ENCODE assay signal across 31 cellular contexts in genomic region chr9:135410831-135411473, GRCh38.
DNase-seq lines count a peak whose midpoint lies in the region; ATAC-seq and TF ChIP-seq lines count a peak whose summit lies in the region.
"Had no signal": no experiment of that assay in that cellular context is flagged by ENCODE, and none has a peak within 500 bp of the region (broad histone marks: within the 10 kb centered on the region; RNA-seq: fewer than 3 reads in every experiment).

No MANE protein-coding gene starts in this region.

- ATAC-seq in upper lobe of left lung (ENCODE audit: low FRiP score in 2 of 2) = no peak
- ATAC-seq in HG03571 (IDR thresholded peaks at IDR 0.05; ENCODE audit: unreplicated experiment) = no peak
- ATAC-seq: A549; body of pancreas; gastrocnemius medialis; mucosa of descending colon; natural killer cell; stimulated activated effector memory CD8-positive, alpha-beta T cell treated with anti-CD3 and anti-CD28 coated beads, Interleukin-12 subunit alpha, Interleukin-12 subunit beta, amount 100 ng/mL, for 72 hours; upper lobe of right lung had no signal

- 75 to 83% methylated on average over 15 to 20 of the region's 20 CpGs for WGBS in upper lobe of left lung, 2 donors

- H3K4me3 Mint-ChIP-seq in activated CD4-positive, alpha-beta memory T cell treated with anti-CD3 and anti-CD28 coated beads for 36 hours = no peak overlapping the region
- H3K4me3 Mint-ChIP-seq: CD4-positive, CD25-positive, alpha-beta regulatory T cell; natural killer cell; stimulated activated effector memory CD8-positive, alpha-beta T cell treated with anti-CD3 and anti-CD28 coated beads, Interleukin-12 subunit alpha, Interleukin-12 subunit beta, amount 100 ng/mL, for 72 hours had no signal

- H2AFZ ChIP-seq in MM.1S (ENCODE audit: low read length) = no peak overlapping the region

- H3K4me2 ChIP-seq in MM.1S (ENCODE audit: low read depth, low read length) = no peak overlapping the region
- H3K4me2 ChIP-seq: A549 had no signal

- POLR2A ChIA-PET in activated CD4-positive, alpha-beta memory T cell treated with anti-CD3 and anti-CD28 coated beads for 36 hours (lab: Charles Lee) = no interaction called here

- no peak overlapping the region for H3K27ac ChIP-seq in MM.1S (ENCODE audit: low read length)
- H3K27ac ChIP-seq in upper lobe of left lung = no peak overlapping the region
- H3K27ac ChIP-seq: A549, body of pancreas, dorsolateral prefrontal cortex, gastrocnemius medialis, RWPE1, upper lobe of right lung had no signal

- H3K9me3 ChIP-seq in MM.1S (replicated peaks; ENCODE audit: insufficient read depth, low read length) = no peaks in the 10 kb centered on the region
- no peaks in the 10 kb centered on the region for H3K9me3 ChIP-seq in upper lobe of left lung
- H3K9me3 ChIP-seq: body of pancreas, gastrocnemius medialis, mucosa of descending colon, upper lobe of right lung had no signal

- TF ChIP-seq EP300 in upper lobe of left lung (IDR thresholded peaks at IDR 0.05) = no peak

- no peaks in the 10 kb centered on the region for H3K79me2 ChIP-seq in MM.1S (ENCODE audit: low read length)

- no peaks in the 10 kb centered on the region for H3K36me3 Mint-ChIP-seq in activated CD4-positive, alpha-beta memory T cell treated with anti-CD3 and anti-CD28 coated beads for 36 hours
- H3K36me3 Mint-ChIP-seq: CD4-positive, CD25-positive, alpha-beta regulatory T cell; natural killer cell; stimulated activated effector memory CD8-positive, alpha-beta T cell treated with anti-CD3 and anti-CD28 coated beads, Interleukin-12 subunit alpha, Interleukin-12 subunit beta, amount 100 ng/mL, for 72 hours had no signal

- TF ChIP-seq CTCF in MM.1S (IDR thresholded peaks at IDR 0.05; ENCODE audit: low read length) (0 out of 2 replicates have a peak, but pooled peaks have one; percentile 6), upper lobe of left lung (IDR thresholded peaks at IDR 0.05) (no peak)

- H3K27me3 ChIP-seq in MM.1S (replicated peaks; ENCODE audit: insufficient read depth, low read length) (peaks cover 83% of the 10 kb centered on the region), upper lobe of left lung (no peaks in the 10 kb centered on the region)
- H3K27me3 ChIP-seq: upper lobe of right lung had no signal

- TF ChIP-seq POLR2A in upper lobe of left lung (IDR thresholded peaks at IDR 0.05) = no peak

- H3K4me3 ChIP-seq in MM.1S (ENCODE audit: low read length) = no peak overlapping the region
- no peak overlapping the region for H3K4me3 ChIP-seq in upper lobe of left lung
- H3K4me3 ChIP-seq: A549, body of pancreas, dorsolateral prefrontal cortex, gastrocnemius medialis, mucosa of descending colon, upper lobe of right lung had no signal

- no peak overlapping the region for H3K27ac Mint-ChIP-seq in activated CD4-positive, alpha-beta memory T cell treated with anti-CD3 and anti-CD28 coated beads for 36 hours
- H3K27ac Mint-ChIP-seq: CD4-positive, CD25-positive, alpha-beta regulatory T cell; natural killer cell; stimulated activated effector memory CD8-positive, alpha-beta T cell treated with anti-CD3 and anti-CD28 coated beads, Interleukin-12 subunit alpha, Interleukin-12 subunit beta, amount 100 ng/mL, for 72 hours had no signal

- H3K4me1 Mint-ChIP-seq in activated CD4-positive, alpha-beta memory T cell treated with anti-CD3 and anti-CD28 coated beads for 36 hours (ENCODE audit: low read depth) = no peaks in the 10 kb centered on the region
- H3K4me1 Mint-ChIP-seq: CD4-positive, CD25-positive, alpha-beta regulatory T cell; natural killer cell; stimulated activated effector memory CD8-positive, alpha-beta T cell treated with anti-CD3 and anti-CD28 coated beads, Interleukin-12 subunit alpha, Interleukin-12 subunit beta, amount 100 ng/mL, for 72 hours had no signal

- no peak overlapping the region for H3K9ac ChIP-seq in MM.1S (ENCODE audit: low read length)

- H3F3A ChIP-seq in MM.1S (ENCODE audit: insufficient read depth, low read length) = no peaks in the 10 kb centered on the region

- intact Hi-C loops in activated CD4-positive, alpha-beta memory T cell treated with anti-CD3 and anti-CD28 coated beads for 36 hours (cut with micrococcal nuclease) = no loop called here

- no peaks in the 10 kb centered on the region for H3K9me2 ChIP-seq in MM.1S (replicated peaks; ENCODE audit: insufficient read depth, low read length)

- peak; percentile 22 for DNase-seq in activated CD4-positive, CD25-positive, alpha-beta regulatory T cell treated with anti-CD3 and anti-CD28 coated beads, Interleukin-2, amount 50 U/mL, for 72 hours
- DNase-seq in activated CD4-positive, CD25-positive, alpha-beta regulatory T cell (lab: John Stamatoyannopoulos, UW) = no peak
- no peak for DNase-seq in MM.1S
- peak; percentile 47 for DNase-seq in iPS-NIHi7 (ENCODE audit: extremely low spot score)
- peak; percentile 4 to 48 for DNase-seq in upper lobe of left lung
- no peak for DNase-seq in activated T-cell treated with anti-CD3 and anti-CD28 coated beads, Interleukin-2, amount 50 U/mL, for 48 hours
- no peak for DNase-seq in activated CD4-positive, alpha-beta memory T cell treated with anti-CD3 and anti-CD28 coated beads for 36 hours
- DNase-seq: activated CD4-positive, alpha-beta T cell treated with anti-CD3 and anti-CD28 coated beads, Interleukin-2, amount 50 U/mL, for 48 hours; activated naive CD4-positive, alpha-beta T cell treated with anti-CD3 and anti-CD28 coated beads, Interleukin-2, amount 50 U/mL, for 16 hours; body of pancreas; CD4-positive, CD25-positive, alpha-beta regulatory T cell; cerebellar nuclear complex; DND-41; dorsolateral prefrontal cortex; gastrocnemius medialis; GOT3; Karpas-422; mucosa of descending colon; MV-4-11; natural killer cell; NCI-H146; NCI-H2107; NCI-H345; NCI-H69; substantia nigra; T-helper 1 cell; upper lobe of right lung had no signal

- no peaks in the 10 kb centered on the region for H3K9me3 Mint-ChIP-seq in activated CD4-positive, alpha-beta memory T cell treated with anti-CD3 and anti-CD28 coated beads for 36 hours
- H3K9me3 Mint-ChIP-seq: CD4-positive, CD25-positive, alpha-beta regulatory T cell; natural killer cell; stimulated activated effector memory CD8-positive, alpha-beta T cell treated with anti-CD3 and anti-CD28 coated beads, Interleukin-12 subunit alpha, Interleukin-12 subunit beta, amount 100 ng/mL, for 72 hours had no signal

- no peaks in the 10 kb centered on the region for H3K36me3 ChIP-seq in MM.1S (replicated peaks; ENCODE audit: insufficient read depth, low read length)
- no peaks in the 10 kb centered on the region for H3K36me3 ChIP-seq in upper lobe of left lung
- H3K36me3 ChIP-seq: gastrocnemius medialis, upper lobe of right lung had no signal

- H3K27me3 Mint-ChIP-seq in activated CD4-positive, alpha-beta memory T cell treated with anti-CD3 and anti-CD28 coated beads for 36 hours = peaks cover 5% of the 10 kb centered on the region

- H3K4me1 ChIP-seq in MM.1S (ENCODE audit: low read length) (no peaks in the 10 kb centered on the region), upper lobe of left lung (peaks cover 0 to 9% (median 0%) of the 10 kb centered on the region in 4 donors)
- H3K4me1 ChIP-seq: A549, gastrocnemius medialis, upper lobe of right lung had no signal

- no peaks in the 10 kb centered on the region for H4K20me1 ChIP-seq in MM.1S (ENCODE audit: insufficient read depth, low read length)

- CTCF ChIA-PET in activated CD4-positive, alpha-beta memory T cell treated with anti-CD3 and anti-CD28 coated beads for 36 hours (lab: Charles Lee) = interaction anchor here (0.6 to 0.9 kb wide), 3 partner anchors 48 to 962 kb away, joined by 3 to 5 read pairs (median 4); no protein-coding TSS in a partner anchor

Comparison
In these comparisons a context has a peak if more than half of its experiments do, and no peak if none do; other contexts are left out.
1. DNase-seq: peak in activated CD4-positive, CD25-positive, alpha-beta regulatory T cell treated with anti-CD3 and anti-CD28 coated beads, Interleukin-2, amount 50 U/mL, for 72 hours (single experiment), iPS-NIHi7 (single experiment) and upper lobe of left lung (2 of 2); none in activated CD4-positive, CD25-positive, alpha-beta regulatory T cell (0 of 4), MM.1S (single experiment), activated T-cell treated with anti-CD3 and anti-CD28 coated beads, Interleukin-2, amount 50 U/mL, for 48 hours (0 of 2) and activated CD4-positive, alpha-beta memory T cell treated with anti-CD3 and anti-CD28 coated beads for 36 hours (single experiment).